8 cellular contexts compared by ENCODE assay signal in genomic region chr1:145871994-145872411, GRCh38. TPM values are rescaled to one million over a fixed set of nuclear protein-coding genes. Genes with fewer than 3 reads are reported as not detected.
A peak's percentile ranks its signal among the peaks of the same experiment; 100 is the strongest.
DNase-seq lines count a peak whose midpoint lies in the region; ATAC-seq, FAIRE-seq and TF ChIP-seq lines count a peak whose summit lies in the region.

No MANE protein-coding gene starts in this region.

- 0 out of 3 replicates have a peak, but pooled peaks of 1 of the 2 experiments have one; percentile 19 for TF ChIP-seq POLR2A in H1 (IDR thresholded peaks at IDR 0.05; ENCODE audit: control extremely low read depth in 1 of 2, low read depth in 2 of 2, low read length in 2 of 2)

- H3K36me3 ChIP-seq in H1 (ENCODE audit: control insufficient read depth in 2 of 4, insufficient read depth in 4 of 4, low read length in 3 of 4): no peaks in the 10 kb centered on the region
- peaks cover 0 to 12% of the 10 kb centered on the region in 2 experiments for H3K36me3 ChIP-seq in mesenchymal stem cell (ENCODE audit: control insufficient read depth in 1 of 2, insufficient read depth in 2 of 2, low read depth in 1 of 2, low read length in 2 of 2)

- H3K4me3 ChIP-seq in H1 (ENCODE audit: extremely low read depth in 1 of 4, insufficient read depth in 2 of 4, low read depth in 3 of 4, low read length in 4 of 4) (peak overlapping the region; percentile 36 to 62 (median 52)), mesenchymal stem cell (ENCODE audit: insufficient read depth in 1 of 2, low read depth in 1 of 2, low read length in 2 of 2) (peak overlapping the region in 1 of 2 experiments; percentile 86)

- H3K79me2 ChIP-seq in H1 (ENCODE audit: control insufficient read depth in 1 of 2, insufficient read depth in 2 of 2, low read length in 2 of 2): no peaks in the 10 kb centered on the region

- H2BK20ac ChIP-seq in H1 (ENCODE audit: low read length): no peak overlapping the region

- CTCF ChIA-PET in H1 (lab: Charles Lee; ENCODE audit: partially characterized antibody): interaction anchor here (1.0 to 4.3 kb wide), 12 partner anchors 9 to 105 kb away, joined by 3 to 42 read pairs (median 11); partner anchors contain the start of genes ANKRD35, NUDT17 and PIAS3

- TF ChIP-seq RAD21 in H1 (IDR thresholded peaks at IDR 0.05 in 1 of 2, conservative IDR thresholded peaks at IDR 0.05 in 1 of 2; ENCODE audit: low read depth in 2 of 2, low read length in 2 of 2): no peak

- no peak overlapping the region for H4K5ac ChIP-seq in H1 (ENCODE audit: insufficient read length, low read depth, low read length)

- no peak overlapping the region for H2BK120ac ChIP-seq in H1 (replicated peaks; ENCODE audit: low read depth, low read length)
- no peak overlapping the region for H2BK120ac ChIP-seq in mesenchymal stem cell (ENCODE audit: low read depth, low read length)

- H2BK12ac ChIP-seq in H1 (ENCODE audit: low read depth, low read length) (no peak overlapping the region), mesenchymal stem cell (ENCODE audit: low read length in 2 of 2) (no peak overlapping the region)

- no peak overlapping the region for H2AK5ac ChIP-seq in H1 (ENCODE audit: low read depth, low read length)
- no peak overlapping the region for H2AK5ac ChIP-seq in mesenchymal stem cell (ENCODE audit: low read length, severe bottlenecking)

- no peak overlapping the region for H2BK15ac ChIP-seq in H1 (ENCODE audit: low read length)
- H2BK15ac ChIP-seq in mesenchymal stem cell (ENCODE audit: low read depth, poor library complexity, severe bottlenecking): no peak overlapping the region

- no peak overlapping the region for H3K56ac ChIP-seq in H1 (replicated peaks; ENCODE audit: insufficient read length, low read depth, low read length)

- H3K4ac ChIP-seq in H1 (replicated peaks; ENCODE audit: insufficient read length, low read depth, low read length): no peak overlapping the region
- no peak overlapping the region for H3K4ac ChIP-seq in mesenchymal stem cell (ENCODE audit: low read depth in 1 of 2, low read length in 2 of 2)

- TF ChIP-seq EP300 in H1 (IDR thresholded peaks at IDR 0.05; ENCODE audit: borderline replicate concordance in 1 of 2, low read depth in 2 of 2, low read length in 2 of 2): no peak

- H3K27ac ChIP-seq in H1 (ENCODE audit: low read depth, low read length) (no peak overlapping the region), mesenchymal stem cell (ENCODE audit: low read length, poor library complexity, severe bottlenecking) (no peak overlapping the region)

- H3K9ac ChIP-seq in H1 (replicated peaks in 1 of 4; ENCODE audit: extremely low read depth in 1 of 4, low read depth in 3 of 4, low read length in 3 of 4): peak overlapping the region in 2 of 4 experiments; percentile 26 to 33; a peak in 5 of 7 replicates
- peak overlapping the region; percentile 82 for H3K9ac ChIP-seq in mesenchymal stem cell (ENCODE audit: low read length)

- no peak overlapping the region for H3K14ac ChIP-seq in H1 (ENCODE audit: insufficient read length)
- H3K14ac ChIP-seq in mesenchymal stem cell (ENCODE audit: low read length in 2 of 2): no peak overlapping the region

- peak overlapping the region; percentile 85 for H2AFZ ChIP-seq in H1 (ENCODE audit: low read length)
- peak overlapping the region; percentile 7 for H2AFZ ChIP-seq in mesenchymal stem cell (ENCODE audit: low read depth, low read length)

- H4K20me1 ChIP-seq in H1 (replicated peaks in 1 of 2; ENCODE audit: control insufficient read depth in 1 of 2, insufficient read depth in 2 of 2, low read length in 2 of 2): no peaks in the 10 kb centered on the region

- FAIRE-seq in H1 (lab: Jason Lieb, UNC) (no peak), RCC 7860 (lab: Jason Lieb, UNC) (no peak)

- POLR2A ChIA-PET in H1 (lab: Charles Lee; ENCODE audit: partially characterized antibody): interaction anchor here (0.7 to 4.0 kb wide), 20 partner anchors 8 to 180 kb away, joined by 3 to 34 read pairs (median 4); partner anchors contain the start of genes ANKRD35, NUDT17, PEX11B and PIAS3

- DNase-seq in activated CD4-positive, alpha-beta T cell treated with anti-CD3 and anti-CD28 coated beads, Interleukin-2, amount 50 U/mL, for 1 hour: peak; percentile 28
- DNase-seq in H1 (ENCODE audit: low read depth in 1 of 2, low spot score in 2 of 2) (peak in 1 of 2 experiments; percentile 75), mesenchymal stem cell (peak; percentile 43), RCC 7860 (ENCODE audit: low spot score) (no peak), NCI-H82 treated with DMSO at 0.1 percent for 48 hours (lab: John Stamatoyannopoulos, UW; ENCODE audit: unreplicated experiment) (no peak), NCI-H187 (lab: John Stamatoyannopoulos, UW) (no peak)
- DNase-seq in stimulated activated CD8-positive, alpha-beta memory T cell treated with anti-CD3 and anti-CD28 coated beads, Interleukin-15, amount 100 ng/mL, for 48 hours (ENCODE audit: low read depth in 2 of 2): peak; percentile 13 to 27

- peaks cover 0 to 11% (median under 1%) of the 10 kb centered on the region in 4 experiments; a peak in 4 of 7 replicates for H3K4me1 ChIP-seq in H1 (replicated peaks in 1 of 4; ENCODE audit: control insufficient read depth in 3 of 4, insufficient read depth in 4 of 4, low read length in 3 of 4)
- H3K4me1 ChIP-seq in mesenchymal stem cell (ENCODE audit: control insufficient read depth, insufficient read depth, low read depth, low read length): peaks cover 4% of the 10 kb centered on the region

- WGBS in H1 (ENCODE audit: extremely low coverage in 1 of 2, insufficient coverage in 1 of 2, insufficient read length in 1 of 2, insufficient replicate concordance in 2 of 2, low coverage in 1 of 2, low lambda C conversion rate in 2 of 2, missing lambda C conversion rate in 1 of 2), 2 experiments: 10% methylated on average over 28 of the region's 28 CpGs; no CpG with 5 or more reads in 1 of the 2 experiments
- 26% methylated on average over 28 of the region's 28 CpGs for WGBS in mesenchymal stem cell

- H4K8ac ChIP-seq in H1 (ENCODE audit: extremely low read depth, insufficient read depth, low read length): peak overlapping the region; percentile 39; the same call in 1 of the 2 replicates
- H4K8ac ChIP-seq in mesenchymal stem cell (ENCODE audit: low read length): peak overlapping the region; percentile 21

- H4K91ac ChIP-seq in H1 (replicated peaks; ENCODE audit: insufficient read length, low read length): no peak overlapping the region
- H4K91ac ChIP-seq in mesenchymal stem cell (ENCODE audit: low read length): no peak overlapping the region

- TF ChIP-seq CTCF in H1 (IDR thresholded peaks at IDR 0.05; ENCODE audit: control extremely low read depth in 1 of 3, insufficient read depth in 1 of 3, low read depth in 1 of 3, low read length in 3 of 3): no peak

- H3K9me3 ChIP-seq in H1 (ENCODE audit: insufficient read depth in 2 of 2, low read depth in 1 of 2, low read length in 1 of 2) (no peaks in the 10 kb centered on the region), mesenchymal stem cell (ENCODE audit: control insufficient read depth, low read length) (no peaks in the 10 kb centered on the region)

- peak overlapping the region; percentile 85 to 90 for H3K4me2 ChIP-seq in H1 (ENCODE audit: insufficient read depth in 1 of 2, low read depth in 2 of 2, low read length in 2 of 2)
- H3K4me2 ChIP-seq in mesenchymal stem cell (ENCODE audit: low read length, poor library complexity, severe bottlenecking): peak overlapping the region; percentile 59

- peak; percentile 56 for ATAC-seq in GM18907 (IDR thresholded peaks at IDR 0.05; ENCODE audit: unreplicated experiment)

- H3K18ac ChIP-seq in H1 (ENCODE audit: extremely low read depth, low read length) (peak overlapping the region; percentile 85), mesenchymal stem cell (ENCODE audit: low read depth in 1 of 2, low read length in 2 of 2) (peak overlapping the region; percentile 11 to 48)

- peaks cover 14% of the 10 kb centered on the region; the same call in 1 of the 2 replicates for H3K23me2 ChIP-seq in H1 (ENCODE audit: low read depth, low read length)

- no peak overlapping the region for H3K23ac ChIP-seq in H1 (ENCODE audit: insufficient read length)
- H3K23ac ChIP-seq in mesenchymal stem cell (ENCODE audit: low read length in 2 of 2): no peak overlapping the region

- H3K27me3 ChIP-seq in H1 (replicated peaks in 1 of 4; ENCODE audit: control insufficient read depth in 3 of 4, extremely low read depth in 1 of 4, insufficient read depth in 3 of 4, low read length in 3 of 4): peaks cover 0 to 24% (median 12%) of the 10 kb centered on the region in 4 experiments; a peak in 6 of 7 replicates
- no peaks in the 10 kb centered on the region for H3K27me3 ChIP-seq in mesenchymal stem cell (ENCODE audit: control insufficient read depth in 1 of 2, insufficient read depth in 1 of 2, low read length in 2 of 2)

- no peak overlapping the region; the same call in 1 of the 2 replicates for H2BK5ac ChIP-seq in H1 (ENCODE audit: low read depth, low read length)
- no peak overlapping the region for H2BK5ac ChIP-seq in mesenchymal stem cell (ENCODE audit: low read depth, low read length, poor library complexity, severe bottlenecking)

- no peaks in the 10 kb centered on the region for H3K79me1 ChIP-seq in H1 (ENCODE audit: low read depth, low read length)
- H3K79me1 ChIP-seq in mesenchymal stem cell (replicated peaks; ENCODE audit: low read length, poor library complexity, severe bottlenecking): no peaks in the 10 kb centered on the region

RNA-seq across cellular contexts. Expression of gene PIAS3, which starts 13.1 kb away (rescaled TPM):
- 36.7 and 40.7 TPM in 2 replicates for total RNA-seq in H1 (2021; fragmentation: NEBNext Ultra II Directional; extraction: Animal tissue kit (Norgen Biotek cat#: 25700))
- 49.9 and 73.8 TPM in 2 replicates for polyA plus RNA-seq in H1 (2011; rRNA removed)
- 28.8 TPM for polyA plus RNA-seq in H1 (2011; cell fraction: cytosol; rRNA removed)
- 99.2 TPM for polyA plus RNA-seq in H1 (2011; cell fraction: nucleus; rRNA removed)
- polyA plus RNA-seq in H1 (2012, experiment 1 of 2): 40.5 to 52.2 TPM (median 46.3 TPM) in 4 replicates
- polyA plus RNA-seq in H1 (2012, experiment 2 of 2): 44.2 TPM
- 40.9 TPM for polyA plus RNA-seq in H1 (2013, experiment 1 of 2)
- polyA plus RNA-seq in H1 (2013, experiment 2 of 2): 39.1 TPM
- polyA minus RNA-seq in H1 (2011; rRNA and poly(A)+ RNA removed): 20.0 and 23.6 TPM in 2 replicates
- 24.3 TPM for polyA minus RNA-seq in H1 (2011; cell fraction: cytosol; rRNA and poly(A)+ RNA removed)
- 34.7 TPM for polyA minus RNA-seq in H1 (2011; cell fraction: nucleus; rRNA and poly(A)+ RNA removed)
- polyA plus RNA-seq in mesenchymal stem cell (2013, experiment 1 of 2): 70.7 TPM
- polyA plus RNA-seq in mesenchymal stem cell (2013, experiment 2 of 2): 66.4 TPM

RNA-seq across cellular contexts. Expression of gene ANKRD35, which starts 13.7 kb away (rescaled TPM):
- total RNA-seq in H1 (2021; fragmentation: NEBNext Ultra II Directional; extraction: Animal tissue kit (Norgen Biotek cat#: 25700)): 2.2 and 3.0 TPM in 2 replicates
- 1.4 and 1.6 TPM in 2 replicates for polyA plus RNA-seq in H1 (2011; rRNA removed)
- 2.3 TPM for polyA plus RNA-seq in H1 (2011; cell fraction: cytosol; rRNA removed)
- polyA plus RNA-seq in H1 (2011; cell fraction: nucleus; rRNA removed): 1.1 TPM
- polyA plus RNA-seq in H1 (2012, experiment 1 of 2): 2.7 to 4.6 TPM (median 3.3 TPM) in 4 replicates
- 1.1 TPM for polyA plus RNA-seq in H1 (2012, experiment 2 of 2)
- polyA plus RNA-seq in H1 (2013, experiment 1 of 2): 1.5 TPM
- 1.2 TPM for polyA plus RNA-seq in H1 (2013, experiment 2 of 2)
- 0.28 and 0.54 TPM in 2 replicates for polyA minus RNA-seq in H1 (2011; rRNA and poly(A)+ RNA removed)
- 1.5 TPM for polyA minus RNA-seq in H1 (2011; cell fraction: cytosol; rRNA and poly(A)+ RNA removed)
- 0.90 TPM for polyA minus RNA-seq in H1 (2011; cell fraction: nucleus; rRNA and poly(A)+ RNA removed)
- 0.66 TPM for polyA plus RNA-seq in mesenchymal stem cell (2013, experiment 1 of 2)
- polyA plus RNA-seq in mesenchymal stem cell (2013, experiment 2 of 2): 0.67 TPM

RNA-seq across cellular contexts. Expression of gene NUDT17, which starts 26.6 kb away (rescaled TPM):
- 2.7 and 2.8 TPM in 2 replicates for total RNA-seq in H1 (2021; fragmentation: NEBNext Ultra II Directional; extraction: Animal tissue kit (Norgen Biotek cat#: 25700))
- 4.1 and 5.1 TPM in 2 replicates for polyA plus RNA-seq in H1 (2011; rRNA removed)
- polyA plus RNA-seq in H1 (2011; cell fraction: cytosol; rRNA removed): 5.5 TPM
- 6.3 TPM for polyA plus RNA-seq in H1 (2011; cell fraction: nucleus; rRNA removed)
- 2.5 to 3.7 TPM (median 3.2 TPM) in 4 replicates for polyA plus RNA-seq in H1 (2012, experiment 1 of 2)
- 8.8 TPM for polyA plus RNA-seq in H1 (2012, experiment 2 of 2)
- polyA plus RNA-seq in H1 (2013, experiment 1 of 2): 2.4 TPM
- 2.2 TPM for polyA plus RNA-seq in H1 (2013, experiment 2 of 2)
- polyA minus RNA-seq in H1 (2011; rRNA and poly(A)+ RNA removed): 1.3 and 2.0 TPM in 2 replicates
- polyA minus RNA-seq in H1 (2011; cell fraction: cytosol; rRNA and poly(A)+ RNA removed): 1.0 TPM
- polyA minus RNA-seq in H1 (2011; cell fraction: nucleus; rRNA and poly(A)+ RNA removed): 1.2 TPM
- 4.0 TPM for polyA plus RNA-seq in mesenchymal stem cell (2013, experiment 1 of 2)
- 4.3 TPM for polyA plus RNA-seq in mesenchymal stem cell (2013, experiment 2 of 2)

RNA-seq across cellular contexts. Expression of gene ITGA10, which starts 37.8 kb away (rescaled TPM):
- 0.45 and 0.48 TPM in 2 replicates for total RNA-seq in H1 (2021; fragmentation: NEBNext Ultra II Directional; extraction: Animal tissue kit (Norgen Biotek cat#: 25700))
- polyA plus RNA-seq in H1 (2011; rRNA removed): 0.09 and 0.11 TPM in 2 replicates
- polyA plus RNA-seq in H1 (2011; cell fraction: cytosol; rRNA removed): 0.10 TPM
- polyA plus RNA-seq in H1 (2011; cell fraction: nucleus; rRNA removed): 0.19 TPM
- polyA plus RNA-seq in H1 (2012, experiment 1 of 2): 0.10 to 0.16 TPM (median 0.11 TPM) in 3 of 4 replicates, not detected in the other
- polyA plus RNA-seq in H1 (2012, experiment 2 of 2): 0.12 TPM
- polyA plus RNA-seq in H1 (2013, experiment 1 of 2): 0.06 TPM
- 0.11 TPM for polyA plus RNA-seq in H1 (2013, experiment 2 of 2)
- polyA minus RNA-seq in H1 (2011; rRNA and poly(A)+ RNA removed): 0.06 and 0.32 TPM in 2 replicates
- polyA minus RNA-seq in H1 (2011; cell fraction: cytosol; rRNA and poly(A)+ RNA removed): not detected
- polyA minus RNA-seq in H1 (2011; cell fraction: nucleus; rRNA and poly(A)+ RNA removed): 0.40 TPM
- 2.1 TPM for polyA plus RNA-seq in mesenchymal stem cell (2013, experiment 1 of 2)
- 1.7 TPM for polyA plus RNA-seq in mesenchymal stem cell (2013, experiment 2 of 2)

RNA-seq across cellular contexts. Expression of gene PEX11B, which starts 46.5 kb away (rescaled TPM):
- total RNA-seq in H1 (2021; fragmentation: NEBNext Ultra II Directional; extraction: Animal tissue kit (Norgen Biotek cat#: 25700)): 8.1 and 9.1 TPM in 2 replicates
- 11.0 and 15.1 TPM in 2 replicates for polyA plus RNA-seq in H1 (2011; rRNA removed)
- 16.1 TPM for polyA plus RNA-seq in H1 (2011; cell fraction: cytosol; rRNA removed)
- polyA plus RNA-seq in H1 (2011; cell fraction: nucleus; rRNA removed): 8.0 TPM
- 8.3 to 11.9 TPM (median 10.0 TPM) in 4 replicates for polyA plus RNA-seq in H1 (2012, experiment 1 of 2)
- 7.0 TPM for polyA plus RNA-seq in H1 (2012, experiment 2 of 2)
- 9.0 TPM for polyA plus RNA-seq in H1 (2013, experiment 1 of 2)
- 9.2 TPM for polyA plus RNA-seq in H1 (2013, experiment 2 of 2)
- polyA minus RNA-seq in H1 (2011; rRNA and poly(A)+ RNA removed): 9.0 and 12.4 TPM in 2 replicates
- polyA minus RNA-seq in H1 (2011; cell fraction: cytosol; rRNA and poly(A)+ RNA removed): 15.9 TPM
- 2.7 TPM for polyA minus RNA-seq in H1 (2011; cell fraction: nucleus; rRNA and poly(A)+ RNA removed)
- polyA plus RNA-seq in mesenchymal stem cell (2013, experiment 1 of 2): 30.6 TPM
- polyA plus RNA-seq in mesenchymal stem cell (2013, experiment 2 of 2): 30.5 TPM

Comparison
In these comparisons a context has a peak if more than half of its experiments do, and no peak if none do; other contexts are left out.
1. DNase-seq: peak in activated CD4-positive, alpha-beta T cell treated with anti-CD3 and anti-CD28 coated beads, Interleukin-2, amount 50 U/mL, for 1 hour (single experiment), mesenchymal stem cell (single experiment) and stimulated activated CD8-positive, alpha-beta memory T cell treated with anti-CD3 and anti-CD28 coated beads, Interleukin-15, amount 100 ng/mL, for 48 hours (2 of 2); none in RCC 7860 (single experiment), NCI-H82 treated with DMSO at 0.1 percent for 48 hours (single experiment) and NCI-H187 (0 of 2).